Comparison of ENCODE assay signal across 8 cellular contexts in genomic region chr1:112390775-112391602, GRCh38. TPM values are rescaled to one million over a fixed set of nuclear protein-coding genes. Genes with fewer than 3 reads are reported as not detected.
DNase-seq lines count a peak whose midpoint lies in the region; ATAC-seq, FAIRE-seq and TF ChIP-seq lines count a peak whose summit lies in the region.

No MANE protein-coding gene starts in this region.

- no peaks in the 10 kb centered on the region for H3K36me3 Mint-ChIP-seq in activated naive CD8-positive, alpha-beta T cell treated with anti-CD3 and anti-CD28 coated beads, Interleukin-2, amount 10 ng/mL, durations not matched to agents 7 days and 5 days

- TF ChIP-seq CTCF in HFF-Myc (IDR thresholded peaks at IDR 0.05; ENCODE audit: low read depth, low read length, missing control alignments), result peak; percentile 93
- peak; percentile 85 to 90 (median 86) for TF ChIP-seq CTCF in pancreas (IDR thresholded peaks at IDR 0.05)
- peak; percentile 87 to 98 (median 94) for TF ChIP-seq CTCF in thyroid gland (IDR thresholded peaks at IDR 0.05)

- H3K27ac ChIP-seq in pancreas (peak overlapping the region in 3 of 4 donors; percentile 32 to 52 (median 45)), thyroid gland (peak overlapping the region; percentile 56 to 76 (median 71))

- H3K4me3 ChIP-seq in HFF-Myc (replicated peaks; ENCODE audit: low read depth, low read length) (peak overlapping the region; percentile 18), pancreas (peak overlapping the region in 3 of 4 donors; percentile 11 to 38 (median 37)), thyroid gland (replicated peaks in 1 of 3) (peak overlapping the region in 1 of 3 donors; percentile 16)

- DNase-seq in HFF-Myc (ENCODE audit: extremely low read depth, low read depth) (peak; percentile 88), NCI-H1105 (lab: John Stamatoyannopoulos, UW) (peak; percentile 91), SKM-1 (lab: John Stamatoyannopoulos, UW; ENCODE audit: unreplicated experiment) (peak; percentile 56), Right ventricle myocardium inferior (ENCODE audit: missing footprints) (peak; percentile 81), pancreas (peak; percentile 83 to 93 (median 86)), thyroid gland (peak; percentile 86 to 88)
- DNase-seq in activated naive CD8-positive, alpha-beta T cell treated with anti-CD3 and anti-CD28 coated beads, Interleukin-2, amount 10 ng/mL, durations not matched to agents 7 days and 5 days, result peak; percentile 69

- peaks cover 20% of the 10 kb centered on the region for H3K4me1 Mint-ChIP-seq in activated naive CD8-positive, alpha-beta T cell treated with anti-CD3 and anti-CD28 coated beads, Interleukin-2, amount 10 ng/mL, durations not matched to agents 7 days and 5 days

- FAIRE-seq in pancreas (lab: Jason Lieb, UNC), result peak; percentile 74

- H3K36me3 ChIP-seq in ES-I3 (ENCODE audit: insufficient read depth, low read length) (no peaks in the 10 kb centered on the region), pancreas (no peaks in the 10 kb centered on the region), thyroid gland (no peaks in the 10 kb centered on the region)

- H3K4me3 Mint-ChIP-seq in activated naive CD8-positive, alpha-beta T cell treated with anti-CD3 and anti-CD28 coated beads, Interleukin-2, amount 10 ng/mL, durations not matched to agents 7 days and 5 days, result peak overlapping the region; percentile 67

- peak overlapping the region; percentile 57 for H3K9ac ChIP-seq in ES-I3 (ENCODE audit: low read depth, low read length)

- peak overlapping the region; percentile 35 for H3K27ac Mint-ChIP-seq in activated naive CD8-positive, alpha-beta T cell treated with anti-CD3 and anti-CD28 coated beads, Interleukin-2, amount 10 ng/mL, durations not matched to agents 7 days and 5 days

- intact Hi-C loops in Right ventricle myocardium inferior (cut with DNase I) (loop anchor here (1.0 kb wide), 2 partner anchors 75 to 314 kb away; no protein-coding TSS in a partner anchor), pancreas (cut with DNase I) (loop anchor here in 1 of 3 donors (5.0 kb wide), 1 partner anchor 76 kb away; no protein-coding TSS in a partner anchor), thyroid gland (cut with DNase I) (loop anchor here (2.0 to 5.0 kb wide), 2 partner anchors 76 to 316 kb away; partner anchors contain the start of gene RHOC)

- no peak for TF ChIP-seq POLR2A in thyroid gland (IDR thresholded peaks at IDR 0.05)

- WGBS in pancreas, 2 donors, result 2 to 4% methylated on average over 15 of the region's 15 CpGs
- WGBS in thyroid gland, 2 donors, result 5 to 7% methylated on average over 15 of the region's 15 CpGs

- H3K4me1 ChIP-seq in ES-I3 (ENCODE audit: insufficient read depth, low read length), result peaks cover 28% of the 10 kb centered on the region
- peaks cover 0 to 21% (median 7%) of the 10 kb centered on the region in 3 donors for H3K4me1 ChIP-seq in pancreas
- H3K4me1 ChIP-seq in thyroid gland, result peaks cover 11 to 24% of the 10 kb centered on the region in 2 donors

- ATAC-seq in activated naive CD8-positive, alpha-beta T cell treated with anti-CD3 and anti-CD28 coated beads, Interleukin-2, amount 10 ng/mL, durations not matched to agents 7 days and 5 days (ENCODE audit: low read depth), result peak; percentile 86
- ATAC-seq in Right ventricle myocardium inferior (peak; percentile 90), pancreas (peak; percentile 89 to 94 (median 92))

- POLR2A ChIA-PET in activated naive CD8-positive, alpha-beta T cell treated with anti-CD3 and anti-CD28 coated beads, Interleukin-2, amount 10 ng/mL, durations not matched to agents 7 days and 5 days (lab: Charles Lee), result interaction anchor here (0.6 to 1.8 kb wide), 3 partner anchors 284 to 1459 kb away, joined by 3 to 6 read pairs (median 3); partner anchors contain the start of gene MOV10

- H3K9me3 Mint-ChIP-seq in activated naive CD8-positive, alpha-beta T cell treated with anti-CD3 and anti-CD28 coated beads, Interleukin-2, amount 10 ng/mL, durations not matched to agents 7 days and 5 days, result no peaks in the 10 kb centered on the region

- H3K27me3 Mint-ChIP-seq in activated naive CD8-positive, alpha-beta T cell treated with anti-CD3 and anti-CD28 coated beads, Interleukin-2, amount 10 ng/mL, durations not matched to agents 7 days and 5 days, result peaks cover 28% of the 10 kb centered on the region

- H3K9me3 ChIP-seq in ES-I3 (ENCODE audit: control insufficient read depth, insufficient read depth, low read length), result no peaks in the 10 kb centered on the region
- H3K9me3 ChIP-seq in pancreas, result no peaks in the 10 kb centered on the region
- no peaks in the 10 kb centered on the region for H3K9me3 ChIP-seq in thyroid gland

- H3K27me3 ChIP-seq in pancreas, result no peaks in the 10 kb centered on the region
- no peaks in the 10 kb centered on the region for H3K27me3 ChIP-seq in thyroid gland

RNA-seq across cellular contexts. Expression of gene CTTNBP2NL, which starts 5.0 kb away (rescaled TPM):
- under 1 TPM; 0.47 to 0.57 TPM for total RNA-seq in activated naive CD8-positive, alpha-beta T cell treated with anti-CD3 and anti-CD28 coated beads, Interleukin-2, amount 10 ng/mL, durations not matched to agents 7 days and 5 days
- total RNA-seq in Right ventricle myocardium inferior (12.5 TPM), pancreas (10 to 100 TPM in 2 of 6 donors, 1 to 10 TPM in 4; 4.6 to 24.0 (median 6.5) TPM), thyroid gland (10 to 100 TPM; 11.8 to 20.7 (median 19.2) TPM)
- 1 to 10 TPM; 2.8 to 3.4 TPM for polyA plus RNA-seq in pancreas
